Comparison of ENCODE assay signal across 8 cellular contexts in the genomic region with DNA sequence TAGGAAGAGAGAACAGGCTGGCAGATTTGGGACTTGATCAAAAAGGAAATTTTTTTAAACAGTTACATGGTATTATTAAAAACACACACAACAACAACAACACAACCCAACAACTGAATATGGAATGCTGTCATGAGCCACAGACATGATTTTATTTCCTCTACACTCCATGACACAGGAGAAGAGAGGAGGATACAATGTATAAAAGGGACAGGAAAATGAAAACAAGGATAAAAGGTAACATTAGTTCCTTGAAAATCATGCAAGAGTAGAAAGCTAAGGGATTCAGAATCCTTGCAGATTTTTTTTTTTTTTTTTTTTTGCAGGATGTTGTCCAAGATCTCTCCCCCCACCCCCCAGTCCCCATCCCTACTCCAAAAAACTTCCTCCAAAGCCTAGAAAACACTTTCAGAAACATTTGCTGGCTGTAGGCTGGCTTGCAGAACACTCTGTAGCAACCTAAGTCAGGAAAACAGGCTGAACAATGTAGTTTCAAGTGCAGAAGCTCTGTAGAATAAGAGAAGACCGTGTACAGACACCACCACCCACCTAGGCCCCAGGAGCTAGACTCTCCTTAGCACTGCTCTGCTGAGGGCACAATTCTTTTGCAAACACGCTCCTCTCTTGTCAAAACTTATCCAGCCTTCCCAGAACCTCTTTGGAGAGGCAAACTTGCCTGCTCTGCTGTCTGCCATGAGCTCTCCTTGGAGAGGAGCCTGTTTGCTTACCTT. TPM values are rescaled to one million over a fixed set of nuclear protein-coding genes. Genes with fewer than 3 reads are reported as not detected.
DNase-seq lines count a peak whose midpoint lies in the region; ATAC-seq and TF ChIP-seq lines count a peak whose summit lies in the region.

No MANE protein-coding gene starts in this region.

- H3K27ac Mint-ChIP-seq in activated naive CD8-positive, alpha-beta T cell treated with anti-CD3 and anti-CD28 coated beads, Interleukin-2, amount 50 U/mL, for 24 hours = peak overlapping the region; percentile 96
- no peak overlapping the region for H3K27ac Mint-ChIP-seq in type B pancreatic cell

- no peak for TF ChIP-seq CTCF in kidney epithelial cell (IDR thresholded peaks at IDR 0.05; ENCODE audit: insufficient read depth, low read length, poor library complexity, severe bottlenecking)
- TF ChIP-seq CTCF in type B pancreatic cell (conservative IDR thresholded peaks at IDR 0.05) = no peak

- H3K27me3 ChIP-seq in kidney epithelial cell (ENCODE audit: control insufficient read depth, insufficient read depth, low read length) = no peaks in the 10 kb centered on the region

- ATAC-seq in activated naive CD8-positive, alpha-beta T cell treated with anti-CD3 and anti-CD28 coated beads, Interleukin-2, amount 50 U/mL, for 24 hours = no peak
- ATAC-seq in GM18498 (IDR thresholded peaks at IDR 0.05; ENCODE audit: unreplicated experiment) (no peak), HG02623 (IDR thresholded peaks at IDR 0.05; ENCODE audit: unreplicated experiment) (no peak)

- H3K4me3 Mint-ChIP-seq in activated naive CD8-positive, alpha-beta T cell treated with anti-CD3 and anti-CD28 coated beads, Interleukin-2, amount 50 U/mL, for 24 hours = peak overlapping the region; percentile 94
- H3K4me3 Mint-ChIP-seq in type B pancreatic cell = no peak overlapping the region

- no peaks in the 10 kb centered on the region for H3K36me3 ChIP-seq in kidney epithelial cell (ENCODE audit: control insufficient read depth, insufficient read depth, low read length)

- H3K36me3 Mint-ChIP-seq in activated naive CD8-positive, alpha-beta T cell treated with anti-CD3 and anti-CD28 coated beads, Interleukin-2, amount 50 U/mL, for 24 hours (ENCODE audit: low read depth) = peaks cover 12% of the 10 kb centered on the region
- H3K36me3 Mint-ChIP-seq in type B pancreatic cell = no peaks in the 10 kb centered on the region

- peak overlapping the region; percentile 32 for H3K4me3 ChIP-seq in kidney epithelial cell (ENCODE audit: low read depth, low read length)

- no peaks in the 10 kb centered on the region for H3K27me3 Mint-ChIP-seq in activated naive CD8-positive, alpha-beta T cell treated with anti-CD3 and anti-CD28 coated beads, Interleukin-2, amount 50 U/mL, for 24 hours
- no peaks in the 10 kb centered on the region for H3K27me3 Mint-ChIP-seq in type B pancreatic cell

- DNase-seq in DMS 273 (lab: John Stamatoyannopoulos, UW; ENCODE audit: unreplicated experiment) = peak; percentile 39
- DNase-seq in NAMALWA (ENCODE audit: low spot score) = peak; percentile 63
- no peak for DNase-seq in activated naive CD8-positive, alpha-beta T cell treated with anti-CD3 and anti-CD28 coated beads, Interleukin-2, amount 50 U/mL, for 24 hours
- no peak for DNase-seq in kidney epithelial cell (ENCODE audit: low read depth)
- DNase-seq in type B pancreatic cell (ENCODE audit: extremely low spot score, unreplicated experiment) = no peak

- peak overlapping the region; percentile 100 for H3K27ac ChIP-seq in temporal lobe (ENCODE audit: low read depth, low read length)

- H3K9me3 Mint-ChIP-seq in activated naive CD8-positive, alpha-beta T cell treated with anti-CD3 and anti-CD28 coated beads, Interleukin-2, amount 50 U/mL, for 24 hours = no peaks in the 10 kb centered on the region
- H3K9me3 Mint-ChIP-seq in type B pancreatic cell = no peaks in the 10 kb centered on the region

- peaks cover 39% of the 10 kb centered on the region for H3K4me1 Mint-ChIP-seq in activated naive CD8-positive, alpha-beta T cell treated with anti-CD3 and anti-CD28 coated beads, Interleukin-2, amount 50 U/mL, for 24 hours
- H3K4me1 Mint-ChIP-seq in type B pancreatic cell (ENCODE audit: unreplicated experiment) = peaks cover 68% of the 10 kb centered on the region

RNA-seq across cellular contexts. Expression of a gene that starts 0.8 kb away (rescaled TPM):
- total RNA-seq in kidney epithelial cell = 19.2 and 20.8 TPM in 2 replicates
- 32.2 TPM for total RNA-seq in temporal lobe
- total RNA-seq in type B pancreatic cell (ENCODE audit: low replicate concordance) = 38.9 and 58.9 TPM in 2 replicates

Comparison
In these comparisons a context has a peak if more than half of its experiments do, and no peak if none do; other contexts are left out.
1. DNase-seq: peak in DMS 273 (single experiment) and NAMALWA (single experiment); none in activated naive CD8-positive, alpha-beta T cell treated with anti-CD3 and anti-CD28 coated beads, Interleukin-2, amount 50 U/mL, for 24 hours (single experiment), kidney epithelial cell (single experiment) and type B pancreatic cell (single experiment).